ENCODE assay signal across 19 cellular contexts in the genomic region with DNA sequence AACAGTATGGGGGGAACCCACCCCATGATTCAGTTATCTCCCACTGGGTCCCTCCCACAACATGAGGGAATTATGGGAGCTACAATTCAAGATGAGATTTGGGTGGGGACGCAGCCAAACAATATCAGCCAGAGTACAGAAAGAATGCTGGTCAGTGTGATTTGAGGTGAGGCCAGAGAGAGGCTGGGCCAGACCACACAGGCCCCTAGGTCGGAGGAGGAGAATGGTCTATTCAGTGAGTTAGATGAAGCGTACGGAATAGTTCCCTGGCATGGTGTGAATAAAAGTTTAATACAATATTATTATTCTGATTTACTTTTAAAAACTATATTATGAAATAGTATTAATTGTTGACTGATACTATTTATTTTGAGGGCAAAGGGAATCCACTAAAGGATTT.
"Had no signal": no experiment of that assay in that cellular context is flagged by ENCODE, and none has a peak within 500 bp of the region (broad histone marks: within the 10 kb centered on the region; RNA-seq: fewer than 3 reads in every experiment).

No MANE protein-coding gene starts in this region.

- H3K36me3 ChIP-seq: neutrophil, pancreas, SJSA1, WERI-Rb-1 had no signal

- ATAC-seq: naive thymus-derived CD4-positive, alpha-beta T cell had no signal

- H3K4me1 ChIP-seq: pancreas, SJSA1 had no signal

- FAIRE-seq: endometrium, frontal cortex, pancreas had no signal

- H3K27ac ChIP-seq: left ventricle myocardium inferior, neutrophil, pancreas, SJSA1, WERI-Rb-1 had no signal

- H3K9me3 ChIP-seq: heart left ventricle, left ventricle myocardium inferior, neutrophil, pancreas, SJSA1, transverse colon had no signal

- H3K27me3 ChIP-seq: heart left ventricle, neutrophil, pancreas, SJSA1, transverse colon had no signal

- DNase-seq: activated CD4-positive, alpha-beta T cell treated with anti-CD3 and anti-CD28 coated beads for 1 hour; activated gamma-delta T cell; erythroblast; heart left ventricle; left ventricle myocardium inferior; naive thymus-derived CD4-positive, alpha-beta T cell; pancreas; stimulated activated CD4-positive, alpha-beta T cell treated with anti-CD3 and anti-CD28 coated beads, Interleukin-12 subunit alpha, Interleukin-12 subunit beta, amount 100 ng/mL, for 4 hours; stimulated activated CD4-positive, alpha-beta T cell treated with anti-CD3 and anti-CD28 coated beads, Interleukin-1b, Interleukin-23, amount 100 ng/mL, for 48 hours; stimulated activated naive CD4-positive, alpha-beta T cell treated with Interleukin-2 at 50 U/mL for 16 hours; SW 1271; T-helper 2 cell; transverse colon; WERI-Rb-1 had no signal

- H3K4me3 ChIP-seq: coronary artery, heart left ventricle, left ventricle myocardium inferior, pancreas, SJSA1, transverse colon had no signal
